Comparison of ENCODE assay signal across 11 cellular contexts in genomic region chr3:129052675-129053074, GRCh38. TPM values are rescaled to one million over a fixed set of nuclear protein-coding genes. Genes with fewer than 3 reads are reported as not detected.
DNase-seq lines count a peak whose midpoint lies in the region; ATAC-seq and TF ChIP-seq lines count a peak whose summit lies in the region.
"Had no signal": no experiment of that assay in that cellular context is flagged by ENCODE, and none has a peak within 500 bp of the region (broad histone marks: within the 10 kb centered on the region; RNA-seq: fewer than 3 reads in every experiment).

No MANE protein-coding gene starts in this region.

- ATAC-seq in activated naive CD4-positive, alpha-beta T cell treated with anti-CD3 and anti-CD28 coated beads, Interleukin-2, amount 50 U/mL, for 72 hours = no peak
- peak; percentile 16 for ATAC-seq in mucosa of descending colon
- no peak for ATAC-seq in HG02884 (IDR thresholded peaks at IDR 0.05; ENCODE audit: unreplicated experiment)
- ATAC-seq in GM21825 (IDR thresholded peaks at IDR 0.05; ENCODE audit: unreplicated experiment) = no peak

- H3K4me3 Mint-ChIP-seq in activated naive CD4-positive, alpha-beta T cell treated with anti-CD3 and anti-CD28 coated beads, Interleukin-2, amount 50 U/mL, for 24 hours = no peak overlapping the region
- no peak overlapping the region for H3K4me3 Mint-ChIP-seq in endodermal cell

- no peaks in the 10 kb centered on the region for H3K27me3 ChIP-seq in endodermal cell (ENCODE audit: control insufficient read depth, insufficient read depth, low read length, poor library complexity, severe bottlenecking)
- H3K27me3 ChIP-seq in vagina = no peaks in the 10 kb centered on the region

- no peaks in the 10 kb centered on the region for H3K36me3 ChIP-seq in endodermal cell (ENCODE audit: control insufficient read depth, insufficient read depth, low read length)
- H3K36me3 ChIP-seq in mucosa of descending colon (ENCODE audit: low read depth) = no peaks in the 10 kb centered on the region
- H3K36me3 ChIP-seq in vagina = no peaks in the 10 kb centered on the region
- H3K36me3 ChIP-seq: neutrophil had no signal

- peaks cover 4% of the 10 kb centered on the region for H3K36me3 Mint-ChIP-seq in activated naive CD4-positive, alpha-beta T cell treated with anti-CD3 and anti-CD28 coated beads, Interleukin-2, amount 50 U/mL, for 24 hours
- H3K36me3 Mint-ChIP-seq in activated naive CD4-positive, alpha-beta T cell treated with anti-CD3 and anti-CD28 coated beads, Interleukin-2, amount 50 U/mL, for 72 hours = peaks cover 0 to 8% of the 10 kb centered on the region in 2 donors
- H3K36me3 Mint-ChIP-seq in endodermal cell (ENCODE audit: low read depth) = peaks cover 4% of the 10 kb centered on the region

- no peaks in the 10 kb centered on the region for H3K27me3 Mint-ChIP-seq in activated naive CD4-positive, alpha-beta T cell treated with anti-CD3 and anti-CD28 coated beads, Interleukin-2, amount 50 U/mL, for 24 hours
- H3K27me3 Mint-ChIP-seq in endodermal cell (ENCODE audit: insufficient read depth) = peaks cover 8% of the 10 kb centered on the region
- H3K27me3 Mint-ChIP-seq: activated T-cell treated with anti-CD3 and anti-CD28 coated beads, Interleukin-2, amount 50 U/mL, for 24 hours had no signal

- H3K4me3 ChIP-seq in endodermal cell (ENCODE audit: low read length) (no peak overlapping the region), mucosa of descending colon (no peak overlapping the region), vagina (no peak overlapping the region)

- TF ChIP-seq CTCF in endodermal cell (conservative IDR thresholded peaks at IDR 0.05) (no peak), mucosa of descending colon (IDR thresholded peaks at IDR 0.05) (no peak), vagina (IDR thresholded peaks at IDR 0.05) (no peak)

- H3K9ac ChIP-seq in endodermal cell (ENCODE audit: extremely low read depth, low read length, poor library complexity, severe bottlenecking) = no peak overlapping the region

- no peaks in the 10 kb centered on the region for H3K9me3 Mint-ChIP-seq in activated naive CD4-positive, alpha-beta T cell treated with anti-CD3 and anti-CD28 coated beads, Interleukin-2, amount 50 U/mL, for 24 hours
- H3K9me3 Mint-ChIP-seq in activated naive CD4-positive, alpha-beta T cell treated with anti-CD3 and anti-CD28 coated beads, Interleukin-2, amount 50 U/mL, for 72 hours = peaks cover 0 to 7% of the 10 kb centered on the region in 2 donors
- peaks cover 7% of the 10 kb centered on the region for H3K9me3 Mint-ChIP-seq in endodermal cell

- peaks cover 8% of the 10 kb centered on the region for H3K4me1 Mint-ChIP-seq in activated naive CD4-positive, alpha-beta T cell treated with anti-CD3 and anti-CD28 coated beads, Interleukin-2, amount 50 U/mL, for 24 hours
- H3K4me1 Mint-ChIP-seq in endodermal cell = peaks cover 43% of the 10 kb centered on the region

- no peak for TF ChIP-seq POLR2A in vagina (IDR thresholded peaks at IDR 0.05)

- 91 to 95% methylated on average over 4 to 6 of the region's 6 CpGs for WGBS in endodermal cell (ENCODE audit: insufficient coverage in 1 of 2, insufficient read length in 1 of 2), 2 experiments

- H3K9me3 ChIP-seq in endodermal cell (ENCODE audit: control insufficient read depth, low read length) (no peaks in the 10 kb centered on the region), mucosa of descending colon (peaks cover 3% of the 10 kb centered on the region), vagina (no peaks in the 10 kb centered on the region)
- H3K9me3 ChIP-seq: neutrophil had no signal

- DNase-seq in activated naive CD4-positive, alpha-beta T cell treated with anti-CD3 and anti-CD28 coated beads, Interleukin-2, amount 50 U/mL, for 72 hours (ENCODE audit: low spot score in 2 of 2) = no peak
- DNase-seq in endodermal cell (peak; percentile 35), mucosa of descending colon (peak; percentile 54 to 62 (median 60)), vagina (ENCODE audit: extremely low spot score in 2 of 2) (no peak)
- DNase-seq in activated CD4-positive, alpha-beta T cell treated with anti-CD3 and anti-CD28 coated beads for 1 hour = no peak

- no peak overlapping the region for H3K27ac ChIP-seq in endodermal cell (ENCODE audit: low read depth, low read length)
- H3K27ac ChIP-seq in vagina = peak overlapping the region; percentile 51
- H3K27ac ChIP-seq: neutrophil had no signal

- H3K4me1 ChIP-seq in endodermal cell (ENCODE audit: control insufficient read depth, insufficient read depth, low read length) = peaks cover 7% of the 10 kb centered on the region
- peaks cover 38% of the 10 kb centered on the region for H3K4me1 ChIP-seq in mucosa of descending colon (ENCODE audit: low read depth)
- peaks cover 17% of the 10 kb centered on the region for H3K4me1 ChIP-seq in vagina

- intact Hi-C loops in mucosa of descending colon (cut with DNase I, micrococcal nuclease) (loop anchor here in 1 of 2 donors (10.0 kb wide), 1 partner anchor 192 kb away; the partner anchor contains the start of gene COPG1), vagina (cut with DNase I) (loop anchor here (10.0 kb wide), 1 partner anchor 72 kb away; the partner anchor contains the start of gene RAB43)

- peak overlapping the region; percentile 68 for H3K27ac Mint-ChIP-seq in activated naive CD4-positive, alpha-beta T cell treated with anti-CD3 and anti-CD28 coated beads, Interleukin-2, amount 50 U/mL, for 24 hours
- H3K27ac Mint-ChIP-seq in activated naive CD4-positive, alpha-beta T cell treated with anti-CD3 and anti-CD28 coated beads, Interleukin-2, amount 50 U/mL, for 72 hours = no peak overlapping the region
- H3K27ac Mint-ChIP-seq in endodermal cell = no peak overlapping the region

RNA-seq across cellular contexts. Expression of gene GP9, which starts 7.9 kb away (rescaled TPM):
- total RNA-seq in activated naive CD4-positive, alpha-beta T cell treated with anti-CD3 and anti-CD28 coated beads, Interleukin-2, amount 50 U/mL, for 72 hours = not detected
- total RNA-seq in endodermal cell (not detected), mucosa of descending colon (under 1 TPM in 1 of 3 donors, not detected in 2; 0.90 TPM), vagina (not detected)
- not detected for polyA plus RNA-seq in endodermal cell (2013, experiment 1 of 2)
- not detected for polyA plus RNA-seq in endodermal cell (2013, experiment 2 of 2)
- total RNA-seq: bronchial epithelial cell had no signal

RNA-seq across cellular contexts. Expression of gene EFCC1, which starts 51.6 kb away (rescaled TPM):
- under 1 TPM in 1 of 2 donors, not detected in 1; 0.18 TPM for total RNA-seq in activated naive CD4-positive, alpha-beta T cell treated with anti-CD3 and anti-CD28 coated beads, Interleukin-2, amount 50 U/mL, for 72 hours
- under 1 TPM; 0.31 to 0.93 TPM for total RNA-seq in endodermal cell
- 26.5 TPM for polyA plus RNA-seq in endodermal cell (2013, experiment 1 of 2)
- 23.8 TPM for polyA plus RNA-seq in endodermal cell (2013, experiment 2 of 2)
- 10 to 100 TPM in 1 of 3 donors, 1 to 10 TPM in 2; 1.8 to 12.0 (median 3.6) TPM for total RNA-seq in mucosa of descending colon
- total RNA-seq in vagina = 3.7 TPM

RNA-seq across cellular contexts. Expression of gene CFAP92, which starts 58.8 kb away (rescaled TPM):
- total RNA-seq in activated naive CD4-positive, alpha-beta T cell treated with anti-CD3 and anti-CD28 coated beads, Interleukin-2, amount 50 U/mL, for 72 hours = under 1 TPM in 1 of 2 donors, not detected in 1; 0.45 TPM
- total RNA-seq in endodermal cell (1 to 10 TPM; 1.3 to 3.0 TPM), mucosa of descending colon (1 to 10 TPM; 1.1 to 1.5 (median 1.3) TPM), vagina (not detected)
- polyA plus RNA-seq in endodermal cell (2013, experiment 1 of 2) = 11.9 TPM
- 13.2 TPM for polyA plus RNA-seq in endodermal cell (2013, experiment 2 of 2)

Comparison
In these comparisons a context has a peak if more than half of its experiments do, and no peak if none do; other contexts are left out.
1. DNase-seq: peak in endodermal cell (single experiment) and mucosa of descending colon (3 of 3); none in activated naive CD4-positive, alpha-beta T cell treated with anti-CD3 and anti-CD28 coated beads, Interleukin-2, amount 50 U/mL, for 72 hours (0 of 2), vagina (0 of 2) and activated CD4-positive, alpha-beta T cell treated with anti-CD3 and anti-CD28 coated beads for 1 hour (single experiment).